In the genomic region with DNA sequence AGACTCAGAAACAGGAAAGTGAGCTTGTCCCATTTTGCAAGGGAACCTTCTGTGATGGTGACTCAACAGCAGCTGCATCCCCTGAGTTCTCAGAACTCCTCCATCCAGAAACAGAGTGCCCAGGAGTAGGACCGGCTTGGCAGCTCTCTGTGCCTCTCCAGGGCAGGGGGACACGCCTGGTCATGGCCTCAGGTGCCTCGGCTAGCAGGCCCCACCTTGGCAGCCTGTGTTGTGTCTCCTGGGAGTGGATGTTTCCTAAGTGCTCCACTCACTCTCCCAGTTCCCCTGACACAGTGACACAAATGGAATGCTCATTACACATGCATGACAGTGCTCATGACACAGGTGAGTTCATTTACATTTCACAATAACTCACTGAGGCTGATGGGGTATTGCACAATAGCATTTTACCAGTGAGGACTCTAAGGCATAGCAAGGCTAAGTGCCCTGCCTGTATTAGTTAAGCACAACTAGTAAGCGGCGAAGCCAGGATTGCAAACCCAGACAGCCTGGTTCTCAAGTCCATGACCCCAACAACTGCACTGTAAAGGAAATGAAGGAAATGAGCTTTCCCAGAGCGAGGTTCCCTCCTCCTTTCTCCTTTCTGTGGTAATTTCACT, we compare ENCODE assay signal across 10 cellular contexts. TPM values are rescaled to one million over a fixed set of nuclear protein-coding genes. Genes with fewer than 3 reads are reported as not detected.
A peak's percentile ranks its signal among the peaks of the same experiment; 100 is the strongest.
DNase-seq lines count a peak whose midpoint lies in the region; ATAC-seq and TF ChIP-seq lines count a peak whose summit lies in the region.
"Had no signal": no experiment of that assay in that cellular context is flagged by ENCODE, and none has a peak within 500 bp of the region (broad histone marks: within the 10 kb centered on the region; RNA-seq: fewer than 3 reads in every experiment).

No MANE protein-coding gene starts in this region.

- H3K27me3 Mint-ChIP-seq in Caco-2 (ENCODE audit: insufficient read depth, unreplicated experiment) = no peaks in the 10 kb centered on the region
- H3K27me3 Mint-ChIP-seq: stimulated activated naive CD8-positive, alpha-beta T cell treated with anti-CD3 and anti-CD28 coated beads, Interleukin-15, Interleukin-2, amounts not matched to agents 100 ng/mL and 50 ng/mL, for 24 hours had no signal

- H3K36me3 Mint-ChIP-seq in Caco-2 (ENCODE audit: insufficient read depth, unreplicated experiment) = no peaks in the 10 kb centered on the region

- BruUV-seq in Caco-2 (replicated peaks; lab: Mats Ljungman, UMichigan) = no TSS peak

- DNase-seq in Caco-2 (peak; percentile 65 to 69), NCI-H2107 (lab: John Stamatoyannopoulos, UW) (peak; percentile 86), choroid plexus epithelial cell (ENCODE audit: low read depth) (peak; percentile 19), mucosa of descending colon (no peak), activated gamma-delta T cell (lab: John Stamatoyannopoulos, UW) (no peak), NCI-H146 (lab: John Stamatoyannopoulos, UW) (no peak)

- H3K27ac Mint-ChIP-seq in Caco-2 (ENCODE audit: unreplicated experiment) = peak overlapping the region; percentile 24
- H3K27ac Mint-ChIP-seq: activated T-helper 17 cell treated with anti-CD3 and anti-CD28 coated beads, Interleukin-2, amount 50 U/mL, for 72 hours; stimulated activated naive CD8-positive, alpha-beta T cell treated with anti-CD3 and anti-CD28 coated beads, Interleukin-15, Interleukin-2, amounts not matched to agents 100 ng/mL and 50 ng/mL, for 24 hours had no signal

- CTCF ChIA-PET in Caco-2 (lab: Charles Lee) = interaction anchor here (0.9 kb wide), 1 partner anchor 45 kb away, joined by 3 read pairs; no protein-coding TSS in a partner anchor

- H3K4me3 ChIP-seq in Caco-2 (ENCODE audit: low read depth, low read length) (no peak overlapping the region), choroid plexus epithelial cell (ENCODE audit: low read depth, low read length) (no peak overlapping the region), mucosa of descending colon (no peak overlapping the region)

- TF ChIP-seq CTCF in Caco-2 (IDR thresholded peaks at IDR 0.05; ENCODE audit: insufficient read depth in 1 of 2, low read depth in 1 of 2, low read length in 1 of 2, severe bottlenecking in 1 of 2, unreplicated experiment in 1 of 2) = no peak
- TF ChIP-seq CTCF in choroid plexus epithelial cell (conservative IDR thresholded peaks at IDR 0.05; ENCODE audit: low read depth, low read length) = no peak
- no peak for TF ChIP-seq CTCF in mucosa of descending colon (IDR thresholded peaks at IDR 0.05)

- H3K9me3 ChIP-seq in Caco-2 = no peaks in the 10 kb centered on the region
- H3K9me3 ChIP-seq in mucosa of descending colon = peaks cover 11% of the 10 kb centered on the region

- H3K4me1 ChIP-seq in Caco-2 = peaks cover 20% of the 10 kb centered on the region
- no peaks in the 10 kb centered on the region for H3K4me1 ChIP-seq in mucosa of descending colon (ENCODE audit: low read depth)

- intact Hi-C loops in Caco-2 (cut with micrococcal nuclease; ENCODE audit: unreplicated experiment) (loop anchor here (10.0 kb wide), 1 partner anchor 71 kb away; no protein-coding TSS in a partner anchor), mucosa of descending colon (cut with DNase I, micrococcal nuclease) (no loop called here)

- peaks cover 8% of the 10 kb centered on the region for H3K9me3 Mint-ChIP-seq in Caco-2 (ENCODE audit: unreplicated experiment)
- H3K9me3 Mint-ChIP-seq: activated T-helper 17 cell treated with anti-CD3 and anti-CD28 coated beads, Interleukin-2, amount 50 U/mL, for 72 hours; stimulated activated naive CD8-positive, alpha-beta T cell treated with anti-CD3 and anti-CD28 coated beads, Interleukin-15, Interleukin-2, amounts not matched to agents 100 ng/mL and 50 ng/mL, for 24 hours had no signal

- peaks cover 19% of the 10 kb centered on the region for H3K4me1 Mint-ChIP-seq in Caco-2 (ENCODE audit: low read depth, unreplicated experiment)
- H3K4me1 Mint-ChIP-seq: activated T-helper 17 cell treated with anti-CD3 and anti-CD28 coated beads, Interleukin-2, amount 50 U/mL, for 72 hours had no signal

- ATAC-seq in mucosa of descending colon = peak; percentile 52
- no peak for ATAC-seq in GM18873 (IDR thresholded peaks at IDR 0.05; ENCODE audit: low FRiP score, unreplicated experiment)
- no peak for ATAC-seq in GM21515 (IDR thresholded peaks at IDR 0.05; ENCODE audit: unreplicated experiment)
- ATAC-seq: activated T-helper 17 cell treated with anti-CD3 and anti-CD28 coated beads, Interleukin-2, amount 50 U/mL, for 72 hours had no signal

- H3K4me3 Mint-ChIP-seq in Caco-2 (ENCODE audit: unreplicated experiment) = no peak overlapping the region
- H3K4me3 Mint-ChIP-seq: activated T-helper 17 cell treated with anti-CD3 and anti-CD28 coated beads, Interleukin-2, amount 50 U/mL, for 72 hours; stimulated activated naive CD8-positive, alpha-beta T cell treated with anti-CD3 and anti-CD28 coated beads, Interleukin-15, Interleukin-2, amounts not matched to agents 100 ng/mL and 50 ng/mL, for 24 hours had no signal

- POLR2A ChIA-PET in Caco-2 (lab: Charles Lee) = no interaction called here

- H3K27me3 ChIP-seq in Caco-2 (replicated peaks; ENCODE audit: control insufficient read depth, insufficient read depth, low read length) = no peaks in the 10 kb centered on the region

- no peaks in the 10 kb centered on the region for H3K36me3 ChIP-seq in Caco-2 (ENCODE audit: control insufficient read depth, insufficient read depth, low read length)
- H3K36me3 ChIP-seq in mucosa of descending colon (ENCODE audit: low read depth) = no peaks in the 10 kb centered on the region

RNA-seq across cellular contexts. Expression of gene CALM1, which starts 47.4 kb away (rescaled TPM):
- total RNA-seq in Caco-2 (2022) (405 and 437 TPM in 2 replicates), mucosa of descending colon (100 to 1,000 TPM; 610 to 985 (median 822) TPM)

Comparison
In these comparisons a context has a peak if more than half of its experiments do, and no peak if none do; other contexts are left out.
1. DNase-seq: peak in Caco-2 (2 of 2), NCI-H2107 (single experiment) and choroid plexus epithelial cell (single experiment); none in mucosa of descending colon (0 of 3), activated gamma-delta T cell (single experiment) and NCI-H146 (single experiment).